Comparison of ENCODE assay signal across 8 cellular contexts in the genomic region with DNA sequence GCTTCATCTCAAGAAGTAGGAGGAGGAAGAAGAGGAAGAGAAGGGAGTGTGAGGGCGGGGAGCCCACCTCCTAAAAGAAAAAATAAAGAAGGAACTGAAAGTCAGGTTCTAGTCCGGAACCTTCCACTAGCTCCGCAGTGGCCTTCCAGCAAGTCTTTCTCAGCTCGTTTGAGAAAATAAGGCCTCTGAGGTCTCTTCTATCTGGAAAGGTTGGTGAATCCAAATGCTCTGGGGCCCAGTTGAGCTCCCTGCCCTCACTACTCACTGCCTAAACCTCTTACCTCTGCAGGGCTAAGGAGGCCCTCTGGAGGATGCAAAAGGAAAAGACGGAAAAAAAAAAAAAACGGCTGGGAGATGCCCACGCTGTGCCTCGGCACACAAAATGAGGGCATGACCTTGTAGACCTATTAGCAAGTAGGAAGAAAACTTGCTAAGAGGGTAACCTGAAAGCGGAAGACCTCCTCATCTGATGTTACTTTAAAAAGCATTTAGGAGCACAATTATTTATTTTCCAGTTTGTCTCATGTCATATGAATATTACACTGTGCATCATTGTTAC. TPM values are rescaled to one million over a fixed set of nuclear protein-coding genes. Genes with fewer than 3 reads are reported as not detected.
DNase-seq lines count a peak whose midpoint lies in the region; ATAC-seq and TF ChIP-seq lines count a peak whose summit lies in the region.

No MANE protein-coding gene starts in this region.

- no peak for TF ChIP-seq POLR2A in adrenal gland (IDR thresholded peaks at IDR 0.05)

- no peak overlapping the region for H3K4me3 ChIP-seq in Jurkat, Clone E6-1 (ENCODE audit: low read length)
- H3K4me3 ChIP-seq in SJCRH30 (no peak overlapping the region), adrenal gland (no peak overlapping the region)

- H3K4me1 ChIP-seq in SJCRH30 (no peaks in the 10 kb centered on the region), adrenal gland (replicated peaks in 1 of 2) (peaks cover 0 to 5% of the 10 kb centered on the region in 2 donors)

- peak; percentile 33; the same call in 1 of the 2 replicates for TF ChIP-seq CTCF in GM12874 (IDR thresholded peaks at IDR 0.05; ENCODE audit: insufficient read depth, low read depth, low read length)
- TF ChIP-seq CTCF in adrenal gland (IDR thresholded peaks at IDR 0.05): peak in 5 of 6 experiments; percentile 17 to 56 (median 42)

- H3K27ac ChIP-seq in SJCRH30: no peak overlapping the region
- no peak overlapping the region for H3K27ac ChIP-seq in adrenal gland

- intact Hi-C loops in adrenal gland (cut with DNase I): loop anchor here (5.0 kb wide), 2 partner anchors 46 to 259 kb away; no protein-coding TSS in a partner anchor

- no peaks in the 10 kb centered on the region for H3K9me3 ChIP-seq in SJCRH30 (replicated peaks)
- H3K9me3 ChIP-seq in adrenal gland (replicated peaks in 1 of 3): no peaks in the 10 kb centered on the region

- ATAC-seq in HG02973 (IDR thresholded peaks at IDR 0.05; ENCODE audit: unreplicated experiment): no peak

- H3K27me3 ChIP-seq in SJCRH30 (no peaks in the 10 kb centered on the region), adrenal gland (no peaks in the 10 kb centered on the region)

- WGBS in adrenal gland, 4 donors: 24 to 42% (median 36%) methylated on average over 7 to 9 of the region's 9 CpGs

- H3K36me3 ChIP-seq in SJCRH30: no peaks in the 10 kb centered on the region
- no peaks in the 10 kb centered on the region for H3K36me3 ChIP-seq in adrenal gland (replicated peaks in 1 of 2)

- DNase-seq in A172 (ENCODE audit: low spot score) (peak; percentile 3), SJCRH30 (peak; percentile 46 to 68), adrenal gland (peak in 2 of 7 donors; percentile 35 to 38), iPS-NIHi7 (ENCODE audit: extremely low spot score) (peak; percentile 85)
- DNase-seq in Jurkat, Clone E6-1 (ENCODE audit: low read depth, low spot score): peak; percentile 59
- peak; percentile 16 for DNase-seq in stimulated activated CD4-positive, alpha-beta T cell treated with anti-CD3 and anti-CD28 coated beads, Interleukin-4, amount 100 ng/mL, for 1 hour

RNA-seq across cellular contexts. Expression of gene FBLN5, which starts 35.9 kb away (rescaled TPM):
- 2.6 and 8.6 TPM in 2 replicates for total RNA-seq in A172 (2014; rRNA removed; shearing (Covaris generic))
- polyA plus RNA-seq in Jurkat, Clone E6-1 (2012; ENCODE audit: insufficient read depth, insufficient read length): not detected
- total RNA-seq in SJCRH30 (2014; rRNA removed; shearing (Covaris generic)): 27.8 and 29.6 TPM in 2 replicates
- total RNA-seq in adrenal gland: 100 to 1,000 TPM in 6 of 8 donors, 10 to 100 TPM in 2; 65.3 to 389 (median 204) TPM
- 100 to 1,000 TPM in 2 of 3 donors, 10 to 100 TPM in 1; 85.8 to 119 (median 108) TPM for polyA plus RNA-seq in adrenal gland

RNA-seq across cellular contexts. Expression of gene TC2N, which starts 44.2 kb away (rescaled TPM):
- not detected in 2 replicates for total RNA-seq in A172 (2014; rRNA removed; shearing (Covaris generic))
- 4.1 TPM for polyA plus RNA-seq in Jurkat, Clone E6-1 (2012; ENCODE audit: insufficient read depth, insufficient read length)
- total RNA-seq in SJCRH30 (2014; rRNA removed; shearing (Covaris generic)): 0.26 and 0.41 TPM in 2 replicates
- 10 to 100 TPM in 3 of 8 donors, 1 to 10 TPM in 5; 3.4 to 28.4 (median 5.9) TPM for total RNA-seq in adrenal gland
- 1 to 10 TPM; 1.9 to 3.8 (median 3.7) TPM for polyA plus RNA-seq in adrenal gland
